8 cellular contexts compared by ENCODE assay signal in genomic region chr12:121132601-121133481, GRCh38. TPM values are rescaled to one million over a fixed set of nuclear protein-coding genes. Genes with fewer than 3 reads are reported as not detected.
DNase-seq lines count a peak whose midpoint lies in the region; ATAC-seq and TF ChIP-seq lines count a peak whose summit lies in the region.

TSS of gene P2RX7 (plus strand) at chr12:121132876. CDS start at chr12:121132971, 95 bp downstream.

- peak within 1 kb of the TSS; percentile 14 for H3K9ac ChIP-seq in IMR-90 (ENCODE audit: low read depth, low read length)
- H3K9ac ChIP-seq in neural progenitor cell = no peak within 1 kb of the TSS

- no peaks in the 10 kb centered on the region for H3K79me2 ChIP-seq in neural progenitor cell (ENCODE audit: low read depth)

- H3K4me2 ChIP-seq in IMR-90 (ENCODE audit: low read depth, low read length) = peak within 1 kb of the TSS; percentile 84
- peak within 1 kb of the TSS; percentile 82 for H3K4me2 ChIP-seq in neural progenitor cell

- CTCF ChIA-PET in IMR-90 (lab: Yijun Ruan, JAX) = no interaction called here

- 1% methylated on average over 12 of the region's 25 CpGs; no CpG with 5 or more reads in 1 of the 2 experiments for WGBS in IMR-90 (ENCODE audit: extremely low coverage in 2 of 2, insufficient read length in 1 of 2), 2 experiments

- H3K9me3 ChIP-seq in IMR-90 (ENCODE audit: control insufficient read depth, insufficient read depth, low read length) (no peaks in the 10 kb centered on the region), Peyer's patch (no peaks in the 10 kb centered on the region), neural progenitor cell (ENCODE audit: low read depth) (no peaks in the 10 kb centered on the region)

- peak within 1 kb of the TSS; percentile 14; the same call in 1 of the 2 replicates for H2BK20ac ChIP-seq in IMR-90 (ENCODE audit: low read depth, low read length)

- no peak within 1 kb of the TSS; the same call in 1 of the 2 replicates for H3K14ac ChIP-seq in IMR-90 (replicated peaks; ENCODE audit: low read depth, low read length)

- H2AFZ ChIP-seq in IMR-90 (replicated peaks; ENCODE audit: low read length, poor library complexity) (peak within 1 kb of the TSS; percentile 93), neural progenitor cell (replicated peaks) (peak within 1 kb of the TSS; percentile 93)

- no peak within 1 kb of the TSS for H3K56ac ChIP-seq in IMR-90 (ENCODE audit: extremely low read depth, insufficient read depth, low read length)

- POLR2A ChIA-PET in IMR-90 (lab: Charles Lee; ENCODE audit: unreplicated experiment) = interaction anchor here (1.0 kb wide), 1 partner anchor 15 kb away, joined by 3 read pairs; no protein-coding TSS in a partner anchor

- H4K91ac ChIP-seq in IMR-90 (ENCODE audit: insufficient read depth, low read depth, low read length) = peak within 1 kb of the TSS; percentile 12; the same call in 1 of the 2 replicates

- no peak within 1 kb of the TSS for H2BK15ac ChIP-seq in IMR-90 (ENCODE audit: low read depth, low read length)

- H3K4me1 Mint-ChIP-seq in activated naive CD4-positive, alpha-beta T cell treated with anti-CD3 and anti-CD28 coated beads, Interleukin-2, amount 50 U/mL, for 24 hours = peaks cover 66% of the 10 kb centered on the region
- H3K4me1 Mint-ChIP-seq in neural progenitor cell = peaks cover 12% of the 10 kb centered on the region

- peak; percentile 32 for DNase-seq in GF-D8 (lab: John Stamatoyannopoulos, UW)
- peak; percentile 52 for DNase-seq in IMR-90
- DNase-seq in Peyer's patch = peak; percentile 54 to 83 (median 82)
- DNase-seq in germinal center (ENCODE audit: low spot score) = peak; percentile 59
- DNase-seq in neural progenitor cell (ENCODE audit: low spot score) = peak; percentile 48
- DNase-seq in ureter (ENCODE audit: low spot score) = peak; percentile 74

- H3K4ac ChIP-seq in IMR-90 (ENCODE audit: low read depth, low read length) = no peak within 1 kb of the TSS; the same call in 1 of the 2 replicates

- H2BK120ac ChIP-seq in IMR-90 (ENCODE audit: low read depth, low read length) = 0 out of 2 replicates have a peak within 1 kb of the TSS, but pooled peaks have one; percentile 16

- no peak within 1 kb of the TSS for H3K18ac ChIP-seq in IMR-90 (ENCODE audit: low read depth, low read length)

- no peak for TF ChIP-seq RAD21 in IMR-90 (IDR thresholded peaks at IDR 0.05; ENCODE audit: low read length)

- no peak within 1 kb of the TSS for H2AK5ac ChIP-seq in IMR-90 (ENCODE audit: low read depth, low read length)

- no peaks in the 10 kb centered on the region for H3K36me3 ChIP-seq in IMR-90 (ENCODE audit: control insufficient read depth, insufficient read depth, low read length)
- no peaks in the 10 kb centered on the region for H3K36me3 ChIP-seq in Peyer's patch
- H3K36me3 ChIP-seq in neural progenitor cell = no peaks in the 10 kb centered on the region

- H3K27me3 Mint-ChIP-seq in activated naive CD4-positive, alpha-beta T cell treated with anti-CD3 and anti-CD28 coated beads, Interleukin-2, amount 50 U/mL, for 24 hours = no peaks in the 10 kb centered on the region
- peaks cover 6% of the 10 kb centered on the region for H3K27me3 Mint-ChIP-seq in neural progenitor cell (ENCODE audit: insufficient read depth, low read depth)

- ATAC-seq in IMR-90 (ENCODE audit: low read depth) (peak; percentile 89), HG03521 (IDR thresholded peaks at IDR 0.05; ENCODE audit: unreplicated experiment) (no peak)

- H3K27ac Mint-ChIP-seq in activated naive CD4-positive, alpha-beta T cell treated with anti-CD3 and anti-CD28 coated beads, Interleukin-2, amount 50 U/mL, for 24 hours = peak within 1 kb of the TSS; percentile 81
- H3K27ac Mint-ChIP-seq in neural progenitor cell = peak within 1 kb of the TSS; percentile 60

- H2AK9ac ChIP-seq in IMR-90 (replicated peaks; ENCODE audit: low read depth, low read length, poor library complexity) = no peak within 1 kb of the TSS

- H3K4me3 ChIP-seq in IMR-90 (ENCODE audit: insufficient read depth, low read depth, low read length) = peak within 1 kb of the TSS; percentile 33
- H3K4me3 ChIP-seq in Peyer's patch = peak within 1 kb of the TSS; percentile 25 to 54 (median 38)
- H3K4me3 ChIP-seq in neural progenitor cell = peak within 1 kb of the TSS; percentile 31

- H3K9me3 Mint-ChIP-seq in activated naive CD4-positive, alpha-beta T cell treated with anti-CD3 and anti-CD28 coated beads, Interleukin-2, amount 50 U/mL, for 24 hours = peaks cover 4% of the 10 kb centered on the region
- no peaks in the 10 kb centered on the region for H3K9me3 Mint-ChIP-seq in neural progenitor cell

- TF ChIP-seq CTCF in IMR-90 (conservative IDR thresholded peaks at IDR 0.05; ENCODE audit: low read depth, low read length) (no peak), Peyer's patch (IDR thresholded peaks at IDR 0.05) (peak in 3 of 6 experiments; percentile 20 to 46 (median 29)), neural progenitor cell (IDR thresholded peaks at IDR 0.05) (no peak)

- TF ChIP-seq POLR2A in IMR-90 (IDR thresholded peaks at IDR 0.05; ENCODE audit: low read depth, low read length) = no peak
- no peak for TF ChIP-seq POLR2A in Peyer's patch (IDR thresholded peaks at IDR 0.05)

- H3K4me1 ChIP-seq in IMR-90 (ENCODE audit: control insufficient read depth, insufficient read depth, low read length) (peaks cover 4% of the 10 kb centered on the region), Peyer's patch (peaks cover 0 to 16% (median 6%) of the 10 kb centered on the region in 4 donors), neural progenitor cell (peaks cover 8% of the 10 kb centered on the region)

- H4K5ac ChIP-seq in IMR-90 (ENCODE audit: low read depth, low read length) = no peak within 1 kb of the TSS

- H4K20me1 ChIP-seq in IMR-90 (ENCODE audit: insufficient read depth, low read length) = no peaks in the 10 kb centered on the region
- no peaks in the 10 kb centered on the region for H4K20me1 ChIP-seq in neural progenitor cell (ENCODE audit: low read depth)

- H3K79me1 ChIP-seq in IMR-90 (ENCODE audit: low read depth in 1 of 2, low read length in 2 of 2) = no peaks in the 10 kb centered on the region

- no peaks in the 10 kb centered on the region for H3F3A ChIP-seq in neural progenitor cell (ENCODE audit: low read depth)

- peaks cover 2% of the 10 kb centered on the region for H3K36me3 Mint-ChIP-seq in activated naive CD4-positive, alpha-beta T cell treated with anti-CD3 and anti-CD28 coated beads, Interleukin-2, amount 50 U/mL, for 24 hours
- no peaks in the 10 kb centered on the region for H3K36me3 Mint-ChIP-seq in neural progenitor cell

- dilution Hi-C loops in IMR-90 (cut with HindIII; ENCODE audit: low sequenced_read_pairs, unreplicated experiment) = no loop called here

- no TSS peak for BruUV-seq in IMR-90 (replicated peaks; lab: Mats Ljungman, UMichigan)

- H3K27me3 ChIP-seq in IMR-90 (ENCODE audit: control insufficient read depth, insufficient read depth, low read length) (peaks cover 4% of the 10 kb centered on the region), Peyer's patch (no peaks in the 10 kb centered on the region), neural progenitor cell (no peaks in the 10 kb centered on the region)

- 0 out of 2 replicates have a peak within 1 kb of the TSS, but pooled peaks have one; percentile 12 for H3K23ac ChIP-seq in IMR-90 (ENCODE audit: low read depth, low read length)

- peak within 1 kb of the TSS; percentile 91 for H3K4me3 Mint-ChIP-seq in activated naive CD4-positive, alpha-beta T cell treated with anti-CD3 and anti-CD28 coated beads, Interleukin-2, amount 50 U/mL, for 24 hours
- H3K4me3 Mint-ChIP-seq in neural progenitor cell = peak within 1 kb of the TSS; percentile 61

- intact Hi-C loops in IMR-90 (cut with micrococcal nuclease) = no loop called here

- no peaks in the 10 kb centered on the region for H3K9me1 ChIP-seq in IMR-90 (ENCODE audit: insufficient read depth, low read length)

- no peak within 1 kb of the TSS for H2BK5ac ChIP-seq in IMR-90 (ENCODE audit: low read depth, low read length, poor library complexity, severe bottlenecking)

- in situ Hi-C loops in IMR-90 (cut with MboI; ENCODE audit: low sequenced_read_pairs) = no loop called here

- H3K27ac ChIP-seq in IMR-90 (ENCODE audit: insufficient read depth, low read length) (0 out of 2 replicates have a peak within 1 kb of the TSS, but pooled peaks have one; percentile 1), Peyer's patch (peak within 1 kb of the TSS in 3 of 4 donors; percentile 40 to 70 (median 53)), neural progenitor cell (no peak within 1 kb of the TSS)

- peak within 1 kb of the TSS in 1 of 2 experiments; percentile 75; a peak in 1 of 4 replicates for H4K8ac ChIP-seq in IMR-90 (ENCODE audit: low read depth in 2 of 2, low read length in 2 of 2)

TF ChIP-seq in IMR-90, 13 proteins besides CTCF, POLR2A, EP300 and RAD21:
- TF ChIP-seq SMC3 (IDR thresholded peaks at IDR 0.05; ENCODE audit: low read depth, low read length) (no peak), FOS (IDR thresholded peaks at IDR 0.05; ENCODE audit: low read depth, low read length) (no peak), MAZ (IDR thresholded peaks at IDR 0.05; ENCODE audit: borderline replicate concordance, low read depth, low read length) (no peak), CEBPB (IDR thresholded peaks at IDR 0.05; ENCODE audit: low read depth, low read length) (no peak), MXI1 (IDR thresholded peaks at IDR 0.05; ENCODE audit: borderline replicate concordance, low read depth, low read length) (peak; percentile 24; the same call in 1 of the 2 replicates), USF2 (IDR thresholded peaks at IDR 0.05; ENCODE audit: low read depth, low read length) (no peak), CHD1 (IDR thresholded peaks at IDR 0.05; ENCODE audit: low read depth, low read length) (no peak)

RNA-seq across cellular contexts. Expression of gene P2RX7, which starts in this region (rescaled TPM):
- under 0.01 and 0.18 TPM in 2 replicates for total RNA-seq in IMR-90 (2012; rRNA removed)
- polyA plus RNA-seq in IMR-90 (2012; rRNA removed) = 0.07 and 0.16 TPM in 2 replicates
- 0.04 and 0.15 TPM in 2 replicates for polyA plus RNA-seq in IMR-90 (2012; cell fraction: cytosol; rRNA removed)
- polyA plus RNA-seq in IMR-90 (2012; cell fraction: nucleus; rRNA removed; ENCODE audit: low replicate concordance) = 0.10 and 0.24 TPM in 2 replicates
- 1 to 10 TPM in 3 of 4 donors, not detected in 1; 1.0 to 9.1 (median 1.7) TPM for total RNA-seq in Peyer's patch
- total RNA-seq in neural progenitor cell (ENCODE audit: low replicate concordance) = 0.46 and 0.71 TPM in 2 replicates
- 1.8 TPM for total RNA-seq in ureter

Comparison
In these comparisons a context has a peak if more than half of its experiments do, and no peak if none do; other contexts are left out.
1. Peak in DNase-seq, ATAC-seq, H3K4me3 ChIP-seq, H3K27ac ChIP-seq, H3K9ac ChIP-seq and H3K4me2 ChIP-seq in IMR-90; RNA of the gene not detected or under 1 TPM.
2. Peak in DNase-seq, H3K4me3 ChIP-seq and H3K4me2 ChIP-seq in neural progenitor cell; RNA of the gene not detected or under 1 TPM.
3. DNase-seq: peak in every context shown above with its lines; median percentile 82 in Peyer's patch; 74 in ureter; 59 in germinal center; 52 in IMR-90; 48 in neural progenitor cell; 32 in GF-D8.